9 cellular contexts compared by ENCODE assay signal in genomic region chr15:82850242-82850591, GRCh38. TPM values are rescaled to one million over a fixed set of nuclear protein-coding genes. Genes with fewer than 3 reads are reported as not detected.
A peak's percentile ranks its signal among the peaks of the same experiment; 100 is the strongest.
DNase-seq lines count a peak whose midpoint lies in the region; ATAC-seq and TF ChIP-seq lines count a peak whose summit lies in the region.
"Had no signal": no experiment of that assay in that cellular context is flagged by ENCODE, and none has a peak within 500 bp of the region (broad histone marks: within the 10 kb centered on the region; RNA-seq: fewer than 3 reads in every experiment).

No MANE protein-coding gene starts in this region.

- ATAC-seq in IMR-90 (ENCODE audit: low read depth), result peak; percentile 16; the same call in 1 of the 2 replicates
- ATAC-seq in body of pancreas, result peak; percentile 22
- peak; percentile 8 to 14 for ATAC-seq in lower lobe of right lung
- ATAC-seq in GM18868 (IDR thresholded peaks at IDR 0.05; ENCODE audit: unreplicated experiment), result no peak
- ATAC-seq in HG02759 (IDR thresholded peaks at IDR 0.05; ENCODE audit: unreplicated experiment), result no peak
- ATAC-seq in HG02870 (IDR thresholded peaks at IDR 0.05; ENCODE audit: unreplicated experiment), result no peak
- ATAC-seq in HG03565 (IDR thresholded peaks at IDR 0.05; ENCODE audit: unreplicated experiment), result no peak

- TF ChIP-seq CTCF in 22Rv1 (IDR thresholded peaks at IDR 0.05) (no peak), IMR-90 (conservative IDR thresholded peaks at IDR 0.05; ENCODE audit: low read depth, low read length) (no peak), body of pancreas (IDR thresholded peaks at IDR 0.05) (no peak), lower lobe of right lung (IDR thresholded peaks at IDR 0.05) (no peak)

- H2BK120ac ChIP-seq in IMR-90 (ENCODE audit: low read depth, low read length), result no peak overlapping the region

- in situ Hi-C loops in IMR-90 (cut with MboI; ENCODE audit: low sequenced_read_pairs), result no loop called here

- no peaks in the 10 kb centered on the region for H3K79me1 ChIP-seq in IMR-90 (ENCODE audit: low read depth in 1 of 2, low read length in 2 of 2)

- dilution Hi-C loops in IMR-90 (cut with HindIII; ENCODE audit: low sequenced_read_pairs, unreplicated experiment), result no loop called here

- peak; percentile 5 for DNase-seq in IMR-90
- DNase-seq in body of pancreas, result peak; percentile 18 to 57 (median 51)
- DNase-seq in lower lobe of right lung, result no peak

- H2AK9ac ChIP-seq in IMR-90 (replicated peaks; ENCODE audit: low read depth, low read length, poor library complexity), result no peak overlapping the region

- H4K20me1 ChIP-seq in IMR-90 (ENCODE audit: insufficient read depth, low read length), result no peaks in the 10 kb centered on the region

- H3K18ac ChIP-seq in IMR-90 (ENCODE audit: low read depth, low read length), result no peak overlapping the region

- intact Hi-C loops in IMR-90 (cut with micrococcal nuclease), result loop anchor here (10.0 kb wide), 1 partner anchor 105 kb away; the partner anchor contains the start of gene HOMER2
- intact Hi-C loops in body of pancreas (cut with DNase I), result no loop called here
- intact Hi-C loops in lower lobe of right lung (cut with DNase I), result no loop called here

- H3K9me3 ChIP-seq in IMR-90 (ENCODE audit: control insufficient read depth, insufficient read depth, low read length), result no peaks in the 10 kb centered on the region
- no peaks in the 10 kb centered on the region for H3K9me3 ChIP-seq in body of pancreas
- no peaks in the 10 kb centered on the region for H3K9me3 ChIP-seq in lower lobe of right lung

- no TSS peak for BruUV-seq in IMR-90 (replicated peaks; lab: Mats Ljungman, UMichigan)

- TF ChIP-seq POLR2A in IMR-90 (IDR thresholded peaks at IDR 0.05; ENCODE audit: low read depth, low read length), result no peak
- no peak for TF ChIP-seq POLR2A in body of pancreas (IDR thresholded peaks at IDR 0.05)

- H3K4me3 ChIP-seq in IMR-90 (ENCODE audit: insufficient read depth, low read depth, low read length) (no peak overlapping the region), body of pancreas (no peak overlapping the region), lower lobe of right lung (no peak overlapping the region)

- peak overlapping the region; percentile 82 for H2AFZ ChIP-seq in IMR-90 (replicated peaks; ENCODE audit: low read length, poor library complexity)

- no peak overlapping the region for H3K23ac ChIP-seq in IMR-90 (ENCODE audit: low read depth, low read length)

- no peak overlapping the region for H2BK20ac ChIP-seq in IMR-90 (ENCODE audit: low read depth, low read length)

- H3K4ac ChIP-seq in IMR-90 (ENCODE audit: low read depth, low read length), result no peak overlapping the region

- peak overlapping the region; percentile 14; the same call in 1 of the 2 replicates for H4K5ac ChIP-seq in IMR-90 (ENCODE audit: low read depth, low read length)

- no peak overlapping the region for H2BK5ac ChIP-seq in IMR-90 (ENCODE audit: low read depth, low read length, poor library complexity, severe bottlenecking)

- CTCF ChIA-PET in IMR-90 (lab: Yijun Ruan, JAX), result interaction anchor here (1.2 to 1.6 kb wide), 3 partner anchors 16 to 146 kb away, joined by 3 to 4 read pairs (median 3); no protein-coding TSS in a partner anchor

- no peaks in the 10 kb centered on the region; the same call in 1 of the 2 replicates for H3K9me1 ChIP-seq in IMR-90 (ENCODE audit: insufficient read depth, low read length)

- H3K27ac ChIP-seq in 22Rv1 (peak overlapping the region; percentile 66), IMR-90 (ENCODE audit: insufficient read depth, low read length) (no peak overlapping the region), body of pancreas (peak overlapping the region in 3 of 4 donors; percentile 66 to 77 (median 73)), lower lobe of right lung (peak overlapping the region; percentile 32)

- H2BK15ac ChIP-seq in IMR-90 (ENCODE audit: low read depth, low read length), result peak overlapping the region; percentile 21; the same call in 1 of the 3 replicates

- H4K8ac ChIP-seq in IMR-90 (ENCODE audit: low read depth in 2 of 2, low read length in 2 of 2), result peak overlapping the region; percentile 29 to 60; a peak in 2 of 4 replicates

- H3K9ac ChIP-seq in IMR-90 (ENCODE audit: low read depth, low read length), result no peak overlapping the region

- no peak for TF ChIP-seq RAD21 in IMR-90 (IDR thresholded peaks at IDR 0.05; ENCODE audit: low read length)

- H2AK5ac ChIP-seq in IMR-90 (ENCODE audit: low read depth, low read length), result peak overlapping the region; percentile 10; the same call in 1 of the 2 replicates

- H3K36me3 ChIP-seq in IMR-90 (ENCODE audit: control insufficient read depth, insufficient read depth, low read length) (no peaks in the 10 kb centered on the region), body of pancreas (replicated peaks in 1 of 2; ENCODE audit: insufficient read depth in 1 of 2, low read depth in 2 of 2) (peaks cover 5 to 49% of the 10 kb centered on the region in 2 donors), lower lobe of right lung (peaks cover 5% of the 10 kb centered on the region)

- H3K4me2 ChIP-seq in IMR-90 (ENCODE audit: low read depth, low read length), result no peak overlapping the region

- peak overlapping the region; percentile 12 for H3K14ac ChIP-seq in IMR-90 (replicated peaks; ENCODE audit: low read depth, low read length)

- H3K4me1 ChIP-seq in IMR-90 (ENCODE audit: control insufficient read depth, insufficient read depth, low read length), result peaks cover 11% of the 10 kb centered on the region; the same call in 1 of the 2 replicates
- peaks cover 24% of the 10 kb centered on the region for H3K4me1 ChIP-seq in body of pancreas
- H3K4me1 ChIP-seq in lower lobe of right lung, result peaks cover 12% of the 10 kb centered on the region

- POLR2A ChIA-PET in IMR-90 (lab: Charles Lee; ENCODE audit: unreplicated experiment), result no interaction called here

- H4K91ac ChIP-seq in IMR-90 (ENCODE audit: insufficient read depth, low read depth, low read length), result no peak overlapping the region

- WGBS in IMR-90 (ENCODE audit: extremely low coverage in 2 of 2, insufficient read length in 1 of 2), 2 experiments, result no CpG with 5 or more reads among the region's 3 CpGs
- 48 to 60% methylated on average over 1 to 3 of the region's 3 CpGs for WGBS in body of pancreas, 2 donors

- no peak overlapping the region for H3K56ac ChIP-seq in IMR-90 (ENCODE audit: extremely low read depth, insufficient read depth, low read length)

- H3K27me3 ChIP-seq in IMR-90 (ENCODE audit: control insufficient read depth, insufficient read depth, low read length) (no peaks in the 10 kb centered on the region), body of pancreas (no peaks in the 10 kb centered on the region), lower lobe of right lung (ENCODE audit: low read depth) (no peaks in the 10 kb centered on the region)

TF ChIP-seq in IMR-90, 13 proteins besides CTCF, POLR2A, EP300 and RAD21:
- no peak for TF ChIP-seq RCOR1 (IDR thresholded peaks at IDR 0.05; ENCODE audit: insufficient replicate concordance, low read length)
- no peak for TF ChIP-seq MXI1 (IDR thresholded peaks at IDR 0.05; ENCODE audit: borderline replicate concordance, low read depth, low read length)
- TF ChIP-seq SMC3 (IDR thresholded peaks at IDR 0.05; ENCODE audit: low read depth, low read length), result no peak
- TF ChIP-seq RFX5 (IDR thresholded peaks at IDR 0.05; ENCODE audit: low read depth, low read length), result no peak
- TF ChIP-seq, protein P1, sequence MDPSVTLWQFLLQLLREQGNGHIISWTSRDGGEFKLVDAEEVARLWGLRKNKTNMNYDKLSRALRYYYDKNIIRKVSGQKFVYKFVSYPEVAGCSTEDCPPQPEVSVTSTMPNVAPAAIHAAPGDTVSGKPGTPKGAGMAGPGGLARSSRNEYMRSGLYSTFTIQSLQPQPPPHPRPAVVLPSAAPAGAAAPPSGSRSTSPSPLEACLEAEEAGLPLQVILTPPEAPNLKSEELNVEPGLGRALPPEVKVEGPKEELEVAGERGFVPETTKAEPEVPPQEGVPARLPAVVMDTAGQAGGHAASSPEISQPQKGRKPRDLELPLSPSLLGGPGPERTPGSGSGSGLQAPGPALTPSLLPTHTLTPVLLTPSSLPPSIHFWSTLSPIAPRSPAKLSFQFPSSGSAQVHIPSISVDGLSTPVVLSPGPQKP (IDR thresholded peaks at IDR 0.05; ENCODE audit: borderline replicate concordance, low read depth, low read length), result no peak
- TF ChIP-seq BHLHE40 (IDR thresholded peaks at IDR 0.05; ENCODE audit: low read depth, low read length), result no peak
- TF ChIP-seq, protein P2, sequence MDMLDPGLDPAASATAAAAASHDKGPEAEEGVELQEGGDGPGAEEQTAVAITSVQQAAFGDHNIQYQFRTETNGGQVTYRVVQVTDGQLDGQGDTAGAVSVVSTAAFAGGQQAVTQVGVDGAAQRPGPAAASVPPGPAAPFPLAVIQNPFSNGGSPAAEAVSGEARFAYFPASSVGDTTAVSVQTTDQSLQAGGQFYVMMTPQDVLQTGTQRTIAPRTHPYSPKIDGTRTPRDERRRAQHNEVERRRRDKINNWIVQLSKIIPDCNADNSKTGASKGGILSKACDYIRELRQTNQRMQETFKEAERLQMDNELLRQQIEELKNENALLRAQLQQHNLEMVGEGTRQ (IDR thresholded peaks at IDR 0.05; ENCODE audit: low read depth, low read length), result no peak

RNA-seq across cellular contexts. Expression of gene WHAMM, which starts 40.8 kb away (rescaled TPM):
- total RNA-seq in IMR-90 (2012; rRNA removed) (1.4 and 1.9 TPM in 2 replicates), body of pancreas (1 to 10 TPM; 6.0 to 9.2 TPM), lower lobe of right lung (9.9 TPM)
- 3.8 and 4.1 TPM in 2 replicates for polyA plus RNA-seq in IMR-90 (2012; rRNA removed)
- 1.8 and 2.5 TPM in 2 replicates for polyA plus RNA-seq in IMR-90 (2012; cell fraction: cytosol; rRNA removed)
- 6.3 and 7.5 TPM in 2 replicates for polyA plus RNA-seq in IMR-90 (2012; cell fraction: nucleus; rRNA removed; ENCODE audit: low replicate concordance)

RNA-seq across cellular contexts. Expression of gene FSD2, which starts 44.3 kb away (rescaled TPM):
- total RNA-seq in IMR-90 (2012; rRNA removed) (not detected in 2 replicates), body of pancreas (under 1 TPM in 1 of 2 donors, not detected in 1; 0.26 TPM), lower lobe of right lung (0.18 TPM)
- not detected in 2 replicates for polyA plus RNA-seq in IMR-90 (2012; rRNA removed)
- polyA plus RNA-seq in IMR-90 (2012; cell fraction: cytosol; rRNA removed), result not detected in 2 replicates
- polyA plus RNA-seq in IMR-90 (2012; cell fraction: nucleus; rRNA removed; ENCODE audit: low replicate concordance), result not detected in 2 replicates
- total RNA-seq: Calu3 had no signal

Comparison
In these comparisons a context has a peak if more than half of its experiments do, and no peak if none do; other contexts are left out.
1. ATAC-seq: peak in IMR-90 (single experiment), body of pancreas (single experiment) and lower lobe of right lung (2 of 2); none in GM18868 (single experiment), HG02759 (single experiment), HG02870 (single experiment) and HG03565 (single experiment).